In the genomic region with DNA sequence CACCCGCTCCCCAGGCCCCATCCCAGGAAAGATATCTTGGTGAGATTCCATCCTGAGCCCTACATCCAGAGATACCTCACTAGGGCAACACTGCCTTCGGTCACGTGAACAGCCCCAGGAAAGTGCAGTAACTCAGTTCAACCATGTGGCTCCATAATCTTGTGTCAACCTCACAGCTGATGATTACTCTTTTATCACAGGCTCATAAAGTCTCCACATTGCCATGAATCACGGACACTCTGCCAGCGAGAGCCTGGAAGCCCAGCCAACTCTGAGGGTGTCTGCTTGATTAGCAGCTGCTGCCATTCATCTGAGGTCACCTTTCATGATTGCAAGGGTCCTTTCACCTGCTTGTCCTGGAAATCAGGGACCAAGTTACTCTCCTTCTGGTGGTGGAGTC, we compare ENCODE assay signal across 19 cellular contexts.
"Had no signal": no experiment of that assay in that cellular context is flagged by ENCODE, and none has a peak within 500 bp of the region (broad histone marks: within the 10 kb centered on the region; RNA-seq: fewer than 3 reads in every experiment).

No MANE protein-coding gene starts in this region.

- FAIRE-seq: frontal cortex had no signal

- H3K4me2 ChIP-seq: smooth muscle cell had no signal

- H3K27me3 ChIP-seq: ascending aorta, breast epithelium, upper lobe of left lung had no signal

- H3K4me3 ChIP-seq: ascending aorta, breast epithelium, smooth muscle cell, upper lobe of left lung had no signal

- H3K36me3 ChIP-seq: ascending aorta, breast epithelium, neutrophil, upper lobe of left lung had no signal

- H3K27ac ChIP-seq: ascending aorta, breast epithelium, epithelial cell of prostate, neutrophil, upper lobe of left lung, VCaP had no signal

- ATAC-seq: activated naive CD8-positive, alpha-beta T cell treated with anti-CD3 and anti-CD28 coated beads, Interleukin-2, amount 50 U/mL, for 24 hours; activated T-helper 17 cell treated with anti-CD3 and anti-CD28 coated beads, Interleukin-2, amount 50 U/mL, for 72 hours; naive thymus-derived CD8-positive, alpha-beta T cell; T-cell had no signal

- H3K4me1 ChIP-seq: breast epithelium, upper lobe of left lung had no signal

- H3K9me3 ChIP-seq: ascending aorta, breast epithelium, neutrophil, upper lobe of left lung had no signal

- DNase-seq: activated CD4-positive, alpha-beta T cell treated with anti-CD3 and anti-CD28 coated beads for 1 hour; activated CD4-positive, alpha-beta T cell treated with anti-CD3 and anti-CD28 coated beads, Interleukin-2, amount 50 U/mL, for 48 hours; activated naive CD4-positive, alpha-beta T cell treated with anti-CD3 and anti-CD28 coated beads for 36 hours; activated naive CD8-positive, alpha-beta T cell treated with anti-CD3 and anti-CD28 coated beads, Interleukin-2, amount 50 U/mL, for 24 hours; dermis blood vessel endothelial cell; head of caudate nucleus; mammary epithelial cell; naive thymus-derived CD8-positive, alpha-beta T cell; T-cell; T1000; upper lobe of left lung had no signal
